In the genomic region with DNA sequence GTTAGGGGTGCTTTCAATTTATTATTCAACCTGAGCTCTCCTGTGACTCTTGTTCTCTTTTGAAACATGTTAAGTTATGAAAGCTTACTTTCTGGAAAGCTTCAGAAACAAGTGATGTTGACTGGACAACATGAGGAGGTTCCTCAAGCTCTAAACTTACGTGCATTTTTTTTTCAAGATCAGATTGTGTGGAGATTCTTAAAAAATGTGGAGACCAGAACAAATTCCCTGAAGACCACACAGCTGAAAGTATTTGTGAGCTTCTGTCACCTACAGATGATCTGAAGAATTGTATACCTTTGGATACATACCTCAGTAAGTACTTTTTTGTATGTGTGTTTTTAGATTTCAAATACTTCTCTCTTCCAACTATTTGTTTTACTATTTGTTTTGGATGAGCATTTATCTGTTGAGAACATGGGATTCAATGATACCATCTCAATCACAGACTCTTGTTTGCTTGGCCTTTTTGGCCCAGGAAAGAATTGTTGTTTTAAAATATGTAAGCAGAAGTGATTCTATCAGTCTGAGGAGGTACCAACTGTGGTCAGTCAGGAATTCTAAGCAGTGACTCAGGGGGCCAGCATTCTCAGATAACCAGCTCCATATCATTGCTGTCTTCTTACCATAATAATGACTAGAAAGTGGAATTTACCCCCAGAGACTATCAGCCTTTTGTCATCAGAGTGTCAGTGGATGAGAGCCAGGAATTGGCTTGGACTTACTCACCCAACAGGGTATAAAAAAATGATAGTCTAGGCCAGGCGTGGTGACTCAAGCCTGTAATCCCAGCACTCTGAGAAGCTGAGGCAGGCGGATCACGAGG, we compare ENCODE assay signal across 10 cellular contexts. TPM values are rescaled to one million over a fixed set of nuclear protein-coding genes. Genes with fewer than 3 reads are reported as not detected.
DNase-seq lines count a peak whose midpoint lies in the region; ATAC-seq and TF ChIP-seq lines count a peak whose summit lies in the region.
"Had no signal": no experiment of that assay in that cellular context is flagged by ENCODE, and none has a peak within 500 bp of the region (broad histone marks: within the 10 kb centered on the region; RNA-seq: fewer than 3 reads in every experiment).

No MANE protein-coding gene starts in this region.

- H3K27me3 ChIP-seq in A673 (replicated peaks; ENCODE audit: insufficient read depth, low read depth, low read length, poor library complexity) (no peaks in the 10 kb centered on the region), liver (ENCODE audit: control insufficient read depth in 4 of 4, insufficient read depth in 4 of 4, low read length in 3 of 4) (no peaks in the 10 kb centered on the region)
- H3K27me3 ChIP-seq: ovary had no signal

- in situ Hi-C loops in astrocyte of the spinal cord (cut with HindIII; ENCODE audit: low sequenced_read_pairs), result no loop called here

- no peak for ATAC-seq in GM21723 (IDR thresholded peaks at IDR 0.05; ENCODE audit: unreplicated experiment)
- no peak for ATAC-seq in activated CD4-positive, CD25-positive, alpha-beta regulatory T cell treated with anti-CD3 and anti-CD28 coated beads, Interleukin-2, amount 50 U/mL, for 24 hours
- ATAC-seq in HG02798 (IDR thresholded peaks at IDR 0.05; ENCODE audit: poor library complexity, unreplicated experiment), result no peak

- intact Hi-C loops in A673 (cut with micrococcal nuclease; ENCODE audit: unreplicated experiment), result no loop called here

- H3K36me3 ChIP-seq in A673 (ENCODE audit: insufficient read depth, low read length, poor library complexity, severe bottlenecking), result no peaks in the 10 kb centered on the region
- no peaks in the 10 kb centered on the region for H3K36me3 ChIP-seq in liver (ENCODE audit: control insufficient read depth in 4 of 4, insufficient read depth in 3 of 4, low read depth in 1 of 4, low read length in 3 of 4)
- H3K36me3 ChIP-seq: ovary had no signal

- WGBS in liver, result 62% methylated on average over 4 of the region's 4 CpGs

- H3K4me1 ChIP-seq in A673 (ENCODE audit: insufficient read depth, low read length, poor library complexity, severe bottlenecking) (no peaks in the 10 kb centered on the region), liver (ENCODE audit: control insufficient read depth in 4 of 4, insufficient read depth in 4 of 4, low read length in 3 of 4) (peaks cover 0 to 6% (median 3%) of the 10 kb centered on the region in 4 donors)

- no peak overlapping the region for H3K9ac ChIP-seq in liver (ENCODE audit: low read depth in 1 of 2, low read length in 2 of 2)

- TF ChIP-seq RAD21 in liver (IDR thresholded peaks at IDR 0.05), result no peak

- CTCF ChIA-PET in A673 (lab: Charles Lee), result interaction anchor here (0.6 to 0.7 kb wide), 6 partner anchors 26 to 537 kb away, joined by 3 to 5 read pairs (median 4); no protein-coding TSS in a partner anchor

- H3K9me3 ChIP-seq in A673 (ENCODE audit: low read depth, low read length, poor library complexity, severe bottlenecking) (no peaks in the 10 kb centered on the region), liver (ENCODE audit: control insufficient read depth in 4 of 4, low read length in 3 of 4) (no peaks in the 10 kb centered on the region)
- H3K9me3 ChIP-seq: ovary had no signal

- POLR2A ChIA-PET in A673 (lab: Charles Lee; ENCODE audit: low non-redundant PET), result no interaction called here

- H3K27ac ChIP-seq in A673 (ENCODE audit: low read depth, low read length, poor library complexity, severe bottlenecking) (no peak overlapping the region), liver (ENCODE audit: low read depth in 1 of 2, low read length in 2 of 2) (no peak overlapping the region)
- H3K27ac ChIP-seq: ovary had no signal

- BruUV-seq in A673 (replicated peaks; lab: Mats Ljungman, UMichigan), result no TSS peak

- no peak for TF ChIP-seq CTCF in A673 (conservative IDR thresholded peaks at IDR 0.05; ENCODE audit: low read depth, low read length)
- TF ChIP-seq CTCF in astrocyte of the spinal cord (IDR thresholded peaks at IDR 0.05; ENCODE audit: low read depth, low read length), result no peak
- no peak for TF ChIP-seq CTCF in liver (IDR thresholded peaks at IDR 0.05; ENCODE audit: low read depth, low read length, missing input control)

- H3K4me3 ChIP-seq in A673 (ENCODE audit: low read depth, low read length, poor library complexity, severe bottlenecking), result no peak overlapping the region
- no peak overlapping the region for H3K4me3 ChIP-seq in astrocyte of the spinal cord (ENCODE audit: low read depth, low read length)
- H3K4me3 ChIP-seq in liver (ENCODE audit: low read depth in 1 of 3, low read length in 3 of 3), result no peak overlapping the region
- H3K4me3 ChIP-seq: ovary had no signal

- DNase-seq in A673 (ENCODE audit: low spot score), result peak; percentile 21
- peak; percentile 100 for DNase-seq in HS-5 (ENCODE audit: low read depth)
- peak; percentile 97 for DNase-seq in astrocyte of the spinal cord (ENCODE audit: low read depth, low spot score)
- no peak for DNase-seq in GM19240 (ENCODE audit: insufficient read length, low spot score)

TF ChIP-seq in liver, 16 proteins besides CTCF, POLR2A, EP300 and RAD21:
- TF ChIP-seq ZBTB33 (IDR thresholded peaks at IDR 0.05) (no peak), JUND (IDR thresholded peaks at IDR 0.05) (no peak), EGR1 (IDR thresholded peaks at IDR 0.05; ENCODE audit: low read depth in 2 of 2) (no peak), HNF4A (conservative IDR thresholded peaks at IDR 0.05) (peak; percentile 54 to 76), HNF4G (IDR thresholded peaks at IDR 0.05) (peak; percentile 34), RXRA (IDR thresholded peaks at IDR 0.05) (peak; percentile 21 to 24), YY1 (IDR thresholded peaks at IDR 0.05) (peak; percentile 17), SP1 (IDR thresholded peaks at IDR 0.05) (peak; percentile 45), FOXA2 (IDR thresholded peaks at IDR 0.05) (no peak)

RNA-seq across cellular contexts. Expression of gene GLIPR2, which starts 34.4 kb away (rescaled TPM):
- total RNA-seq in A673 (2021), result 5.0 and 6.9 TPM in 2 replicates
- total RNA-seq in liver, result 10 to 100 TPM in 1 of 2 donors, 1 to 10 TPM in 1; 2.8 to 17.6 TPM
- polyA plus RNA-seq in liver, result 1 to 10 TPM; 1.7 to 3.0 TPM
- total RNA-seq: OCI-LY7 had no signal
